ENCODE assay signal across 8 cellular contexts in the genomic region with DNA sequence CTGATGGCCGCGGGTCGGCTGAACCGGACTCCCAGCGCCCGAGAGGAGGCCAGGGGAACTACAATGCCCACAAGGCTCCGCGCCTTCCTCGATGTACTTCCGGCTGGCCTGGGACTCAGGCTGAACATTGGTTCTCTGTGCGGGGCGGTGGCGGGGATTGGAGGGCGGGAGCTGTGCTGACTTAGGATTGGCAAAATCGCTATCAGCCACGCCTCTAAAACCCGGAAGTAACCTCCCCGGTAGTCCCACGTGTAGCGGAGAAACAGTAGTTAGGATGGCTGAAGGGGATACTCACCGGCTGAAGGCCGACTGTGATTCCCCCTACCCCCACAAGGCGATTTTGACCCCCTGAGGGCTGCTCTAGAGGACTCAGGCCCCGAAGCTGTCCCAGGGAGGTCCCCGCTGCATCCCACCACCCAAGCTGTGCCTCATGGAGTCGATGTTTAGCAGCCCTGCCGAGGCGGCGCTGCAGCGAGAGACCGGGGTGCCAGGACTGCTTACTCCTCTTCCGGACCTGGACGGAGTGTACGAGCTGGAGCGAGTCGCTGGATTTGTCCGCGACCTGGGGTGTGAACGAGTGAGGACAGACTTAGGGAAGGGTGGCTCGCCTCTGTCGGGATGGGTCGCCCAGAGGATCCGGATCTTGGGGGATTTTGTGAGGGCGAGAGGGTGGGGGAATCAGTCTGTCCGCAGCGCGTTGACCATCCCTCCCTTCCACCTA. TPM values are rescaled to one million over a fixed set of nuclear protein-coding genes. Genes with fewer than 3 reads are reported as not detected.
DNase-seq lines count a peak whose midpoint lies in the region; ATAC-seq, FAIRE-seq and TF ChIP-seq lines count a peak whose summit lies in the region.

TSS of gene DPH2 (plus strand) at position 265 of the 721 bp plus-strand sequence. CDS start at position 431, 166 bp downstream.

- peak within 1 kb of the TSS; percentile 71 for H3K9ac ChIP-seq in SU-DHL-6 (ENCODE audit: low read length)

- FAIRE-seq in pancreas (lab: Jason Lieb, UNC) = peak; percentile 79

- H3K36me3 Mint-ChIP-seq in activated naive CD8-positive, alpha-beta T cell treated with anti-CD3 and anti-CD28 coated beads, Interleukin-2, amount 10 ng/mL, durations not matched to agents 7 days and 5 days = no peaks in the 10 kb centered on the region

- peak within 1 kb of the TSS; percentile 42 for H2AFZ ChIP-seq in SU-DHL-6 (ENCODE audit: low read depth, low read length, severe bottlenecking)

- peaks cover 0 to 9% (median 6%) of the 10 kb centered on the region in 3 donors for H3K4me1 ChIP-seq in pancreas
- peaks cover 0 to 24% (median 18%) of the 10 kb centered on the region in 4 donors for H3K4me1 ChIP-seq in tibial artery

- WGBS in pancreas, 2 donors = 1% methylated on average over 47 of the region's 47 CpGs

- peak within 1 kb of the TSS; percentile 90 for H3K27ac Mint-ChIP-seq in activated naive CD8-positive, alpha-beta T cell treated with anti-CD3 and anti-CD28 coated beads, Interleukin-2, amount 10 ng/mL, durations not matched to agents 7 days and 5 days

- TF ChIP-seq CTCF in GM10266 (IDR thresholded peaks at IDR 0.05; ENCODE audit: control insufficient read depth, insufficient read depth, low read depth, missing control alignments) (no peak), SU-DHL-6 (IDR thresholded peaks at IDR 0.05; ENCODE audit: insufficient read depth, low read length, poor library complexity, severe bottlenecking) (no peak), pancreas (IDR thresholded peaks at IDR 0.05) (no peak), tibial artery (IDR thresholded peaks at IDR 0.05) (no peak)

- H3K36me3 ChIP-seq in SU-DHL-6 (ENCODE audit: low read length) (no peaks in the 10 kb centered on the region), pancreas (no peaks in the 10 kb centered on the region), tibial artery (peaks cover 0 to 39% (median 17%) of the 10 kb centered on the region in 3 donors)

- H3K9me2 ChIP-seq in SU-DHL-6 (replicated peaks; ENCODE audit: insufficient read depth, low read length) = no peaks in the 10 kb centered on the region

- peak; percentile 97 for DNase-seq in GM10266 (ENCODE audit: extremely low spot score)
- DNase-seq in NCI-H128 (lab: John Stamatoyannopoulos, UW; ENCODE audit: unreplicated experiment) = peak; percentile 92
- DNase-seq in activated naive CD8-positive, alpha-beta T cell treated with anti-CD3 and anti-CD28 coated beads, Interleukin-2, amount 10 ng/mL, durations not matched to agents 7 days and 5 days = peak; percentile 84
- peak; percentile 98 for DNase-seq in Right ventricle myocardium inferior (ENCODE audit: missing footprints)
- DNase-seq in pancreas = peak; percentile 93 to 98 (median 97)
- DNase-seq in tibial artery = peak; percentile 98

- no peaks in the 10 kb centered on the region for H3K9me3 ChIP-seq in SU-DHL-6 (ENCODE audit: insufficient read depth, low read length)
- no peaks in the 10 kb centered on the region for H3K9me3 ChIP-seq in pancreas
- no peaks in the 10 kb centered on the region for H3K9me3 ChIP-seq in tibial artery

- H3K79me2 ChIP-seq in SU-DHL-6 (ENCODE audit: insufficient read depth, low read length) = peaks cover 16% of the 10 kb centered on the region

- intact Hi-C loops in Right ventricle myocardium inferior (cut with DNase I) = no loop called here
- intact Hi-C loops in pancreas (cut with DNase I) = no loop called here
- intact Hi-C loops in tibial artery (cut with DNase I; ENCODE audit: low total_unique reads) = no loop called here

- no peaks in the 10 kb centered on the region for H3K9me3 Mint-ChIP-seq in activated naive CD8-positive, alpha-beta T cell treated with anti-CD3 and anti-CD28 coated beads, Interleukin-2, amount 10 ng/mL, durations not matched to agents 7 days and 5 days

- H3K27ac ChIP-seq in SU-DHL-6 (ENCODE audit: low read depth, low read length) (no peak within 1 kb of the TSS), pancreas (no peak within 1 kb of the TSS), tibial artery (peak within 1 kb of the TSS; percentile 33 to 58)

- no peaks in the 10 kb centered on the region for H3K27me3 ChIP-seq in SU-DHL-6 (ENCODE audit: low read length)
- H3K27me3 ChIP-seq in pancreas = no peaks in the 10 kb centered on the region
- no peaks in the 10 kb centered on the region for H3K27me3 ChIP-seq in tibial artery

- H3F3A ChIP-seq in SU-DHL-6 (ENCODE audit: insufficient read depth) = peaks cover 13% of the 10 kb centered on the region

- peak within 1 kb of the TSS; percentile 75 for H3K4me2 ChIP-seq in SU-DHL-6 (ENCODE audit: low read depth, low read length, poor library complexity, severe bottlenecking)

- peaks cover 21% of the 10 kb centered on the region for H3K4me1 Mint-ChIP-seq in activated naive CD8-positive, alpha-beta T cell treated with anti-CD3 and anti-CD28 coated beads, Interleukin-2, amount 10 ng/mL, durations not matched to agents 7 days and 5 days

- ATAC-seq in HG02623 (IDR thresholded peaks at IDR 0.05; ENCODE audit: unreplicated experiment) = peak; percentile 88
- ATAC-seq in activated naive CD8-positive, alpha-beta T cell treated with anti-CD3 and anti-CD28 coated beads, Interleukin-2, amount 10 ng/mL, durations not matched to agents 7 days and 5 days (ENCODE audit: low read depth) = peak; percentile 84
- peak; percentile 94 for ATAC-seq in Right ventricle myocardium inferior
- peak; percentile 83 to 93 (median 90) for ATAC-seq in pancreas

- H3K4me3 ChIP-seq in SU-DHL-6 (ENCODE audit: insufficient read depth, low read length, poor library complexity, severe bottlenecking) = peak within 1 kb of the TSS; percentile 80
- peak within 1 kb of the TSS; percentile 65 to 90 (median 77) for H3K4me3 ChIP-seq in pancreas
- peak within 1 kb of the TSS; percentile 76 to 91 for H3K4me3 ChIP-seq in tibial artery

- H4K20me1 ChIP-seq in SU-DHL-6 (ENCODE audit: low read depth, low read length) = no peaks in the 10 kb centered on the region

- H3K27me3 Mint-ChIP-seq in activated naive CD8-positive, alpha-beta T cell treated with anti-CD3 and anti-CD28 coated beads, Interleukin-2, amount 10 ng/mL, durations not matched to agents 7 days and 5 days = no peaks in the 10 kb centered on the region

- H3K4me3 Mint-ChIP-seq in activated naive CD8-positive, alpha-beta T cell treated with anti-CD3 and anti-CD28 coated beads, Interleukin-2, amount 10 ng/mL, durations not matched to agents 7 days and 5 days = peak within 1 kb of the TSS; percentile 95

- POLR2A ChIA-PET in activated naive CD8-positive, alpha-beta T cell treated with anti-CD3 and anti-CD28 coated beads, Interleukin-2, amount 10 ng/mL, durations not matched to agents 7 days and 5 days (lab: Charles Lee) = interaction anchor here (0.8 to 5.7 kb wide), 2 partner anchors 23 to 320 kb away, joined by 5 to 22 read pairs; partner anchors contain the start of genes IPO13 and KDM4A

RNA-seq across cellular contexts. Expression of gene DPH2, which starts in this region (rescaled TPM):
- 10 to 100 TPM; 26.7 to 28.2 TPM for total RNA-seq in activated naive CD8-positive, alpha-beta T cell treated with anti-CD3 and anti-CD28 coated beads, Interleukin-2, amount 10 ng/mL, durations not matched to agents 7 days and 5 days
- total RNA-seq in Right ventricle myocardium inferior = 14.8 TPM
- total RNA-seq in pancreas = 10 to 100 TPM; 10.8 to 19.4 (median 12.8) TPM
- polyA plus RNA-seq in pancreas = 10 to 100 TPM; 20.0 to 22.0 TPM

Comparison
In these comparisons a context has a peak if more than half of its experiments do, and no peak if none do; other contexts are left out.
1. H3K27ac ChIP-seq: peak in tibial artery (2 of 2); none in SU-DHL-6 (single experiment) and pancreas (0 of 4).
2. Peak in every context shown above with its lines, with median percentiles within 50 percentile points of each other: DNase-seq, ATAC-seq and H3K4me3 ChIP-seq.